10 cellular contexts compared by ENCODE assay signal in genomic region chr10:123995082-123995460, GRCh38.
A peak's percentile ranks its signal among the peaks of the same experiment; 100 is the strongest.
DNase-seq lines count a peak whose midpoint lies in the region; ATAC-seq, FAIRE-seq and TF ChIP-seq lines count a peak whose summit lies in the region.
"Had no signal": no experiment of that assay in that cellular context is flagged by ENCODE, and none has a peak within 500 bp of the region (broad histone marks: within the 10 kb centered on the region; RNA-seq: fewer than 3 reads in every experiment).

No MANE protein-coding gene starts in this region.

- H3K4ac ChIP-seq in mesendoderm (ENCODE audit: low read depth, low read length): no peak overlapping the region

- no peaks in the 10 kb centered on the region for H3K9me3 ChIP-seq in vagina
- H3K9me3 ChIP-seq: SJSA1 had no signal

- H3K36me3 ChIP-seq in bronchial epithelial cell (ENCODE audit: control insufficient read depth, insufficient read depth, low read length): no peaks in the 10 kb centered on the region
- no peaks in the 10 kb centered on the region for H3K36me3 ChIP-seq in mesendoderm (ENCODE audit: control insufficient read depth, insufficient read depth, low read length)
- no peaks in the 10 kb centered on the region for H3K36me3 ChIP-seq in vagina
- H3K36me3 ChIP-seq: SJSA1 had no signal

- H2BK15ac ChIP-seq in mesendoderm (replicated peaks; ENCODE audit: low read depth): no peak overlapping the region

- intact Hi-C loops in left cardiac atrium (cut with DNase I): loop anchor here (2.0 to 10.0 kb wide), 3 partner anchors 267 to 394 kb away; no protein-coding TSS in a partner anchor
- intact Hi-C loops in cardiac septum (cut with DNase I): loop anchor here (1.0 to 5.0 kb wide), 2 partner anchors 267 to 394 kb away; no protein-coding TSS in a partner anchor
- intact Hi-C loops in vagina (cut with DNase I): loop anchor here (10.0 kb wide), 1 partner anchor 160 kb away; no protein-coding TSS in a partner anchor

- no peak overlapping the region for H4K5ac ChIP-seq in mesendoderm (ENCODE audit: low read length)

- H3K4me1 ChIP-seq in mesendoderm (ENCODE audit: control insufficient read depth, low read depth, low read length) (no peaks in the 10 kb centered on the region), vagina (peaks cover 23% of the 10 kb centered on the region)

- H4K8ac ChIP-seq in mesendoderm (ENCODE audit: low read depth, low read length): no peak overlapping the region

- H3K27me3 ChIP-seq in bronchial epithelial cell (ENCODE audit: control insufficient read depth, insufficient read depth, low read length) (peaks cover 9% of the 10 kb centered on the region), mesendoderm (ENCODE audit: insufficient read depth, low read length, poor library complexity) (no peaks in the 10 kb centered on the region), vagina (peaks cover 5% of the 10 kb centered on the region)

- no peak for DNase-seq in left cardiac atrium
- no peak for DNase-seq in cardiac septum (ENCODE audit: low spot score)
- DNase-seq in bronchial epithelial cell (ENCODE audit: low read depth): no peak
- no peak for DNase-seq in mesendoderm
- peak; percentile 84 to 93 for DNase-seq in vagina (ENCODE audit: extremely low spot score in 2 of 2)
- no peak for DNase-seq in KG1 (lab: John Stamatoyannopoulos, UW)

- peak overlapping the region; percentile 10 for H3K4me2 ChIP-seq in mesendoderm (ENCODE audit: low read length)

- H2AK5ac ChIP-seq in mesendoderm (ENCODE audit: low read length): no peak overlapping the region

- TF ChIP-seq POLR2A in vagina (IDR thresholded peaks at IDR 0.05): no peak

- H3K27ac ChIP-seq in mesendoderm (ENCODE audit: low read depth, low read length): no peak overlapping the region
- H3K27ac ChIP-seq in vagina: no peak overlapping the region
- H3K27ac ChIP-seq: SJSA1 had no signal

- WGBS in mesendoderm (ENCODE audit: extremely low coverage, insufficient coverage, low lambda C conversion rate): no CpG with 5 or more reads among the region's 11 CpGs

- H3K79me1 ChIP-seq in mesendoderm (ENCODE audit: low read length): no peaks in the 10 kb centered on the region

- H3K56ac ChIP-seq in mesendoderm (ENCODE audit: low read length): peak overlapping the region; percentile 68

- H3K18ac ChIP-seq in mesendoderm (ENCODE audit: low read length): no peak overlapping the region

- H2BK5ac ChIP-seq in mesendoderm (ENCODE audit: low read length): no peak overlapping the region

- ATAC-seq in left cardiac atrium: peak; percentile 4 to 13
- ATAC-seq in GM18873 (IDR thresholded peaks at IDR 0.05; ENCODE audit: low FRiP score, unreplicated experiment): no peak
- ATAC-seq in HG03457 (IDR thresholded peaks at IDR 0.05; ENCODE audit: unreplicated experiment): no peak

- H3K23ac ChIP-seq in mesendoderm (ENCODE audit: low read length): no peak overlapping the region

- TF ChIP-seq CTCF in bronchial epithelial cell (IDR thresholded peaks at IDR 0.05; ENCODE audit: insufficient read depth, low read length, severe bottlenecking) (no peak), vagina (IDR thresholded peaks at IDR 0.05) (no peak)

- H3K79me2 ChIP-seq in mesendoderm (ENCODE audit: control insufficient read depth, insufficient read depth, low read length): no peaks in the 10 kb centered on the region

- peak overlapping the region; percentile 53 for H3K9ac ChIP-seq in mesendoderm (ENCODE audit: low read length)

- no peak for FAIRE-seq in bronchial epithelial cell (lab: Jason Lieb, UNC)
- FAIRE-seq: G401.6 had no signal

- H3K4me3 ChIP-seq in bronchial epithelial cell (ENCODE audit: low read depth, low read length) (peak overlapping the region; percentile 21), mesendoderm (ENCODE audit: low read length) (no peak overlapping the region), vagina (peak overlapping the region; percentile 16 to 26)
- H3K4me3 ChIP-seq: SJSA1 had no signal

- no peak overlapping the region for H2BK120ac ChIP-seq in mesendoderm (ENCODE audit: low read depth, low read length)

Comparison
In these comparisons a context has a peak if more than half of its experiments do, and no peak if none do; other contexts are left out.
1. ATAC-seq: peak in left cardiac atrium (2 of 2); none in GM18873 (single experiment) and HG03457 (single experiment).
2. DNase-seq: peak in vagina (2 of 2); none in left cardiac atrium (single experiment), cardiac septum (single experiment), bronchial epithelial cell (single experiment), mesendoderm (single experiment) and KG1 (single experiment).